In the genomic region with DNA sequence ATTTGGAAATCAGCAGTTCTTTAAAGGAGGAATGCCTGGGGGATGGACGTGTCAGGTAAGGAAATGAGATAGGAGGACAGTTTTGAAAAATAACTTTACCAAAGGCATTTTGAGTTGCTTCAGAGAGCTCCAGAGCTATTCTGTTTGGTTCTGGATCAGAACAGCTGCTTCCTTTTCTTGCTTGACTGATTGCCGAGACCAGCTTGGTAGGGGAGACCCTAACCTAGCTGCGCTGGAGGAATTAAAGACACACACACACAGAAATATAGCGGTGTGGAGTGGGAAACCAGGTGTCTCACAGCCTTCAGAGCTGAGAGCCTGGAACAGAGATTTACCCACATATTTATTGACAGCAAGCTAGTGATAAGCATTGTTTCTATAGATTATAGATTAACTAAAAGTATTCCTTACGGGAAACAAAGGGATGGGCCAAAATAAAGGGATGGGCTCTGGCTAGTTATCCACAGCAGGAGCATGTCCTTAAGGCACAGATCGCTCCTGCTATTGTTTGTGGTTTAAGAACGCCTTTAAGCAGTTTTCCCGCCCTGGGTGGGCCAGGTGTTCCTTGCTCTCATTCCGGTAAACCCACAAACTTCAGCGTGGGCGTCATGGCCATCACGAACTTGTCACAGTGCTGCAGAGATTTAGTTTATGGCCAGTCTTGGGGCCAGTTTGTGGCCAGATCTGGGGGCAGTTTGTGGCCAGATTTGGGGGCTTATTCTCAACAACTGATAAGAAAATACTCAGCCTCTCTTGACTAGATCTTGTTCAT, we compare ENCODE assay signal across 1 cellular context.
TF ChIP-seq lines count a peak whose summit lies in the region.

No MANE protein-coding gene starts in this region.

TF ChIP-seq in GM23338, 12 proteins besides CTCF, POLR2A, EP300 and RAD21 (continued from another document):
- TF ChIP-seq, protein P1, sequence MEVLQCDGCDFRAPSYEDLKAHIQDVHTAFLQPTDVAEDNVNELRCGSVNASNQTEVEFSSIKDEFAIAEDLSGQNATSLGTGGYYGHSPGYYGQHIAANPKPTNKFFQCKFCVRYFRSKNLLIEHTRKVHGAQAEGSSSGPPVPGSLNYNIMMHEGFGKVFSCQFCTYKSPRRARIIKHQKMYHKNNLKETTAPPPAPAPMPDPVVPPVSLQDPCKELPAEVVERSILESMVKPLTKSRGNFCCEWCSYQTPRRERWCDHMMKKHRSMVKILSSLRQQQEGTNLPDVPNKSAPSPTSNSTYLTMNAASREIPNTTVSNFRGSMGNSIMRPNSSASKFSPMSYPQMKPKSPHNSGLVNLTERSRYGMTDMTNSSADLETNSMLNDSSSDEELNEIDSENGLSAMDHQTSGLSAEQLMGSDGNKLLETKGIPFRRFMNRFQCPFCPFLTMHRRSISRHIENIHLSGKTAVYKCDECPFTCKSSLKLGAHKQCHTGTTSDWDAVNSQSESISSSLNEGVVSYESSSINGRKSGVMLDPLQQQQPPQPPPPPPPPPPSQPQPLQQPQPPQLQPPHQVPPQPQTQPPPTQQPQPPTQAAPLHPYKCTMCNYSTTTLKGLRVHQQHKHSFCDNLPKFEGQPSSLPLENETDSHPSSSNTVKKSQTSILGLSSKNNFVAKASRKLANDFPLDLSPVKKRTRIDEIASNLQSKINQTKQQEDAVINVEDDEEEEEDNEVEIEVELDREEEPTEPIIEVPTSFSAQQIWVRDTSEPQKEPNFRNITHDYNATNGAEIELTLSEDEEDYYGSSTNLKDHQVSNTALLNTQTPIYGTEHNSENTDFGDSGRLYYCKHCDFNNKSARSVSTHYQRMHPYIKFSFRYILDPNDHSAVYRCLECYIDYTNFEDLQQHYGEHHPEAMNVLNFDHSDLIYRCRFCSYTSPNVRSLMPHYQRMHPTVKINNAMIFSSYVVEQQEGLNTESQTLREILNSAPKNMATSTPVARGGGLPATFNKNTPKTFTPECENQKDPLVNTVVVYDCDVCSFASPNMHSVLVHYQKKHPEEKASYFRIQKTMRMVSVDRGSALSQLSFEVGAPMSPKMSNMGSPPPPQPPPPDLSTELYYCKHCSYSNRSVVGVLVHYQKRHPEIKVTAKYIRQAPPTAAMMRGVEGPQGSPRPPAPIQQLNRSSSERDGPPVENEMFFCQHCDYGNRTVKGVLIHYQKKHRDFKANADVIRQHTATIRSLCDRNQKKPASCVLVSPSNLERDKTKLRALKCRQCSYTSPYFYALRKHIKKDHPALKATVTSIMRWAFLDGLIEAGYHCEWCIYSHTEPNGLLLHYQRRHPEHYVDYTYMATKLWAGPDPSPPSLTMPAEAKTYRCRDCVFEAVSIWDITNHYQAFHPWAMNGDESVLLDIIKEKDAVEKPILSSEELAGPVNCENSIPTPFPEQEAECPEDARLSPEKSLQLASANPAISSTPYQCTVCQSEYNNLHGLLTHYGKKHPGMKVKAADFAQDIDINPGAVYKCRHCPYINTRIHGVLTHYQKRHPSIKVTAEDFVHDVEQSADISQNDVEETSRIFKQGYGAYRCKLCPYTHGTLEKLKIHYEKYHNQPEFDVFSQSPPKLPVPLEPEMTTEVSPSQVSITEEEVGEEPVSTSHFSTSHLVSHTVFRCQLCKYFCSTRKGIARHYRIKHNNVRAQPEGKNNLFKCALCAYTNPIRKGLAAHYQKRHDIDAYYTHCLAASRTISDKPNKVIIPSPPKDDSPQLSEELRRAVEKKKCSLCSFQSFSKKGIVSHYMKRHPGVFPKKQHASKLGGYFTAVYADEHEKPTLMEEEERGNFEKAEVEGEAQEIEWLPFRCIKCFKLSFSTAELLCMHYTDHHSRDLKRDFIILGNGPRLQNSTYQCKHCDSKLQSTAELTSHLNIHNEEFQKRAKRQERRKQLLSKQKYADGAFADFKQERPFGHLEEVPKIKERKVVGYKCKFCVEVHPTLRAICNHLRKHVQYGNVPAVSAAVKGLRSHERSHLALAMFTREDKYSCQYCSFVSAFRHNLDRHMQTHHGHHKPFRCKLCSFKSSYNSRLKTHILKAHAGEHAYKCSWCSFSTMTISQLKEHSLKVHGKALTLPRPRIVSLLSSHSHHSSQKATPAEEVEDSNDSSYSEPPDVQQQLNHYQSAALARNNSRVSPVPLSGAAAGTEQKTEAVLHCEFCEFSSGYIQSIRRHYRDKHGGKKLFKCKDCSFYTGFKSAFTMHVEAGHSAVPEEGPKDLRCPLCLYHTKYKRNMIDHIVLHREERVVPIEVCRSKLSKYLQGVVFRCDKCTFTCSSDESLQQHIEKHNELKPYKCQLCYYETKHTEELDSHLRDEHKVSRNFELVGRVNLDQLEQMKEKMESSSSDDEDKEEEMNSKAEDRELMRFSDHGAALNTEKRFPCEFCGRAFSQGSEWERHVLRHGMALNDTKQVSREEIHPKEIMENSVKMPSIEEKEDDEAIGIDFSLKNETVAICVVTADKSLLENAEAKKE (CRISPR knock-in tag; IDR thresholded peaks at IDR 0.05) = no peak
- no peak for TF ChIP-seq STAT1 (IDR thresholded peaks at IDR 0.05; ENCODE audit: unreplicated experiment)
- TF ChIP-seq ZNF331 (CRISPR knock-in tag; IDR thresholded peaks at IDR 0.05; ENCODE audit: low read depth) = no peak
- TF ChIP-seq EZH2 (IDR thresholded peaks at IDR 0.05; ENCODE audit: low read depth, unreplicated experiment) = no peak
- no peak for TF ChIP-seq ZNF114 (CRISPR knock-in tag; IDR thresholded peaks at IDR 0.05)
